Comparison of ENCODE assay signal across 9 cellular contexts in genomic region chr7:80681272-80681885, GRCh38. TPM values are rescaled to one million over a fixed set of nuclear protein-coding genes. Genes with fewer than 3 reads are reported as not detected.
DNase-seq lines count a peak whose midpoint lies in the region; ATAC-seq and TF ChIP-seq lines count a peak whose summit lies in the region.
"Had no signal": no experiment of that assay in that cellular context is flagged by ENCODE, and none has a peak within 500 bp of the region (broad histone marks: within the 10 kb centered on the region; RNA-seq: fewer than 3 reads in every experiment).

No MANE protein-coding gene starts in this region.

- H3K27ac ChIP-seq in Panc1 (ENCODE audit: low read length) = no peak overlapping the region

- H3K27me3 Mint-ChIP-seq in activated naive CD4-positive, alpha-beta T cell treated with anti-CD3 and anti-CD28 coated beads, Interleukin-2, amount 10 ng/mL, durations not matched to agents 7 days and 5 days = no peaks in the 10 kb centered on the region

- ATAC-seq in HG02870 (IDR thresholded peaks at IDR 0.05; ENCODE audit: unreplicated experiment) (peak; percentile 78), Panc1 (peak; percentile 93), HG02571 (IDR thresholded peaks at IDR 0.05; ENCODE audit: unreplicated experiment) (no peak)

- no peaks in the 10 kb centered on the region for H3K36me3 Mint-ChIP-seq in activated naive CD4-positive, alpha-beta T cell treated with anti-CD3 and anti-CD28 coated beads, Interleukin-2, amount 10 ng/mL, durations not matched to agents 7 days and 5 days

- DNase-seq in GM12864 (ENCODE audit: low read depth) = no peak
- no peak for DNase-seq in Panc1 (ENCODE audit: low read depth, low spot score)
- DNase-seq in foreskin melanocyte = peak; percentile 44
- DNase-seq in activated naive CD4-positive, alpha-beta T cell treated with anti-CD3 and anti-CD28 coated beads, Interleukin-2, amount 10 ng/mL, durations not matched to agents 7 days and 5 days = no peak
- DNase-seq in superior temporal gyrus (ENCODE audit: extremely low spot score) = no peak
- no peak for DNase-seq in DMS79 (lab: John Stamatoyannopoulos, UW)

- H3K9me3 Mint-ChIP-seq in activated naive CD4-positive, alpha-beta T cell treated with anti-CD3 and anti-CD28 coated beads, Interleukin-2, amount 10 ng/mL, durations not matched to agents 7 days and 5 days = peaks cover 1% of the 10 kb centered on the region

- H3K4me1 Mint-ChIP-seq in activated naive CD4-positive, alpha-beta T cell treated with anti-CD3 and anti-CD28 coated beads, Interleukin-2, amount 10 ng/mL, durations not matched to agents 7 days and 5 days = no peaks in the 10 kb centered on the region

- no peak overlapping the region for H3K27ac Mint-ChIP-seq in activated naive CD4-positive, alpha-beta T cell treated with anti-CD3 and anti-CD28 coated beads, Interleukin-2, amount 10 ng/mL, durations not matched to agents 7 days and 5 days

- no peaks in the 10 kb centered on the region for H3K4me1 ChIP-seq in Panc1 (ENCODE audit: control insufficient read depth, insufficient read depth, low read length)

- POLR2A ChIA-PET in Panc1 (lab: Charles Lee) = no interaction called here

- no peaks in the 10 kb centered on the region for H3K36me3 ChIP-seq in Panc1 (ENCODE audit: control insufficient read depth, insufficient read depth, low read length)

- in situ Hi-C loops in Panc1 (cut with HindIII; ENCODE audit: low pct_unique_long_range_greater_than_20kb, low sequenced_read_pairs) = no loop called here

- CTCF ChIA-PET in Panc1 (lab: Charles Lee) = no interaction called here
- CTCF ChIA-PET in activated naive CD4-positive, alpha-beta T cell treated with anti-CD3 and anti-CD28 coated beads, Interleukin-2, amount 10 ng/mL, durations not matched to agents 7 days and 5 days (lab: Charles Lee) = no interaction called here

- H3K4me3 Mint-ChIP-seq in activated naive CD4-positive, alpha-beta T cell treated with anti-CD3 and anti-CD28 coated beads, Interleukin-2, amount 10 ng/mL, durations not matched to agents 7 days and 5 days = no peak overlapping the region

- no peaks in the 10 kb centered on the region for H3K27me3 ChIP-seq in Panc1 (ENCODE audit: control insufficient read depth, insufficient read depth, low read length)

- intact Hi-C loops in Panc1 (cut with micrococcal nuclease; ENCODE audit: unreplicated experiment) = loop anchor here (1.0 kb wide), 1 partner anchor 253 kb away; no protein-coding TSS in a partner anchor

- H3K4me3 ChIP-seq in GM12864 (ENCODE audit: low read depth, low read length) (no peak overlapping the region), Panc1 (ENCODE audit: low read depth in 2 of 2, low read length in 2 of 2) (no peak overlapping the region)

- H3K9me3 ChIP-seq in Panc1 (ENCODE audit: control insufficient read depth, insufficient read depth, low read depth, low read length) = no peaks in the 10 kb centered on the region

- TF ChIP-seq CTCF in GM12864 (IDR thresholded peaks at IDR 0.05; ENCODE audit: low read depth, low read length, missing control alignments) (peak; percentile 36), Panc1 (IDR thresholded peaks at IDR 0.05) (peak; percentile 66; the same call in 1 of the 2 replicates)

- no TSS peak for BruUV-seq in Panc1 (replicated peaks; lab: Mats Ljungman, UMichigan)

RNA-seq across cellular contexts. Expression of gene CD36, which starts 42.9 kb away (rescaled TPM):
- total RNA-seq in Panc1 (2021; ENCODE audit: unreplicated experiment) = 0.46 TPM
- 0.27 TPM for polyA plus RNA-seq in Panc1 (2012; ENCODE audit: insufficient read length)
- total RNA-seq: T-helper 2 cell treated with Interferon-gamma antibody and Interleukin-4, amounts not matched to agents 100 ng/mL and 5 ng/mL, for 36 hours had no signal
